In the genomic region with DNA sequence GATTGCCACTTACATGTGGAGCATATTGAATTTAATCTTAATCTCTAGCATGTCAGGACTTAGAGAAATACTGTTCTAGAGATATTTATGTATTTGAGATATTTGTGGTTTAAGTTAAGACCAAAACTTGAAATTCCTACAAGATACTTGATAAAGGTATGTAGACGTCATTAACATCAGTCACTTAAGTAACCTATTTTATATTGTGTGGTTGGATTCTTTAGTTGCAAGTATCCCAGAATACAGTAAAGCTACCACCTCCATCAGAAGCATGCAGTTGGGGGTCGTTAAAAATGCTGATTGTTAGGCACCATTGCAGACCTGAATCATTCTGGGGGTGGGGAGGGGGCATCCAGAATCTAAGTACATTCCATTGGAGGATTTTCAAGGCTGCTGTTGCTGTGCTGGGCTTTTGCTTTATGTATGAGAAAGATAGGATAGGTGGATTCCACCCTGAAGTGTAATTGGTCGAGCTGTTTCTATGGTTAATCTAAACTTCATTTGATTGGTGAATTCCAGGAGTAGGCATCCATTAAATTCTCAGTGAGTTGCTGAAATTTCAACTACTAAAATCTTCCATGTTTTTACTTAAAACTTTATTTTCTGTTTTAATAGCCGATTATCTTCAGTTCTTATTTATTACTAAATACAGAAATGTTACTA, we compare ENCODE assay signal across 13 cellular contexts. TPM values are rescaled to one million over a fixed set of nuclear protein-coding genes. Genes with fewer than 3 reads are reported as not detected.
DNase-seq lines count a peak whose midpoint lies in the region; ATAC-seq and TF ChIP-seq lines count a peak whose summit lies in the region.
"Had no signal": no experiment of that assay in that cellular context is flagged by ENCODE, and none has a peak within 500 bp of the region (broad histone marks: within the 10 kb centered on the region; RNA-seq: fewer than 3 reads in every experiment).

No MANE protein-coding gene starts in this region.

- H3K36me3 Mint-ChIP-seq in memory B cell: peaks cover 25% of the 10 kb centered on the region

- intact Hi-C loops in thyroid gland (cut with DNase I): no loop called here

- H3K27me3 Mint-ChIP-seq in memory B cell: no peaks in the 10 kb centered on the region

- ATAC-seq in memory B cell (ENCODE audit: low read depth): no peak
- no peak for ATAC-seq in HG03432 (IDR thresholded peaks at IDR 0.05; ENCODE audit: unreplicated experiment)

- no peak for TF ChIP-seq CTCF in thyroid gland (IDR thresholded peaks at IDR 0.05)

- H3K4me1 ChIP-seq in adipocyte (ENCODE audit: control insufficient read depth, insufficient read depth, low read length): peaks cover 9% of the 10 kb centered on the region
- peaks cover 20 to 21% of the 10 kb centered on the region in 2 donors for H3K4me1 ChIP-seq in thyroid gland

- H3K9me3 ChIP-seq in adipocyte (ENCODE audit: control insufficient read depth, low read length): no peaks in the 10 kb centered on the region
- no peaks in the 10 kb centered on the region for H3K9me3 ChIP-seq in thyroid gland
- H3K9me3 ChIP-seq: right atrium auricular region had no signal

- no peak for TF ChIP-seq POLR2A in thyroid gland (IDR thresholded peaks at IDR 0.05)

- H3K36me3 ChIP-seq in adipocyte (ENCODE audit: control insufficient read depth, insufficient read depth, low read length, severe bottlenecking) (peaks cover 50% of the 10 kb centered on the region), thyroid gland (peaks cover 12 to 17% of the 10 kb centered on the region in 2 donors)

- 62 to 64% methylated on average over 4 of the region's 4 CpGs for WGBS in thyroid gland, 2 donors

- DNase-seq in AG08396 (ENCODE audit: low spot score): peak; percentile 33
- DNase-seq in ELR (ENCODE audit: low read depth): peak; percentile 25
- DNase-seq in adipocyte (ENCODE audit: low read depth): peak; percentile 33
- DNase-seq in memory B cell (ENCODE audit: low spot score in 2 of 2): no peak
- no peak for DNase-seq in thyroid gland
- DNase-seq in GM19238 (ENCODE audit: insufficient read length, low spot score): no peak
- no peak for DNase-seq in NCI-H187 treated with DMSO at 0.1 percent for 48 hours (lab: John Stamatoyannopoulos, UW)
- DNase-seq: effector CD4-positive, alpha-beta T cell; islet precursor cell; NCI-H226; SW 1271 had no signal

- no peaks in the 10 kb centered on the region for H3K27me3 ChIP-seq in adipocyte (replicated peaks; ENCODE audit: control insufficient read depth, insufficient read depth, low read length)
- H3K27me3 ChIP-seq in thyroid gland: no peaks in the 10 kb centered on the region
- H3K27me3 ChIP-seq: right atrium auricular region had no signal

- H3K27ac ChIP-seq in thyroid gland: no peak overlapping the region
- H3K27ac ChIP-seq: right atrium auricular region had no signal

- H3K4me3 ChIP-seq in adipocyte (ENCODE audit: low read length) (no peak overlapping the region), thyroid gland (replicated peaks in 1 of 3) (no peak overlapping the region)
- H3K4me3 ChIP-seq: right atrium auricular region had no signal

- H3K9me3 Mint-ChIP-seq in memory B cell: no peaks in the 10 kb centered on the region

- H3K9ac ChIP-seq in adipocyte (ENCODE audit: low read length): no peak overlapping the region

- peak overlapping the region; percentile 82 for H3K27ac Mint-ChIP-seq in memory B cell

- H3K4me3 Mint-ChIP-seq in memory B cell: peak overlapping the region; percentile 56

- peaks cover 35% of the 10 kb centered on the region for H3K4me1 Mint-ChIP-seq in memory B cell

RNA-seq across cellular contexts. Expression of gene H3-3A, which starts 4.0 kb away (rescaled TPM):
- 100 to 1,000 TPM; 304 to 610 (median 445) TPM for total RNA-seq in thyroid gland

Comparison
In these comparisons a context has a peak if more than half of its experiments do, and no peak if none do; other contexts are left out.
1. DNase-seq: peak in AG08396 (single experiment), ELR (single experiment) and adipocyte (single experiment); none in memory B cell (0 of 2), thyroid gland (0 of 2), GM19238 (single experiment) and NCI-H187 treated with DMSO at 0.1 percent for 48 hours (single experiment).